In the genomic region with DNA sequence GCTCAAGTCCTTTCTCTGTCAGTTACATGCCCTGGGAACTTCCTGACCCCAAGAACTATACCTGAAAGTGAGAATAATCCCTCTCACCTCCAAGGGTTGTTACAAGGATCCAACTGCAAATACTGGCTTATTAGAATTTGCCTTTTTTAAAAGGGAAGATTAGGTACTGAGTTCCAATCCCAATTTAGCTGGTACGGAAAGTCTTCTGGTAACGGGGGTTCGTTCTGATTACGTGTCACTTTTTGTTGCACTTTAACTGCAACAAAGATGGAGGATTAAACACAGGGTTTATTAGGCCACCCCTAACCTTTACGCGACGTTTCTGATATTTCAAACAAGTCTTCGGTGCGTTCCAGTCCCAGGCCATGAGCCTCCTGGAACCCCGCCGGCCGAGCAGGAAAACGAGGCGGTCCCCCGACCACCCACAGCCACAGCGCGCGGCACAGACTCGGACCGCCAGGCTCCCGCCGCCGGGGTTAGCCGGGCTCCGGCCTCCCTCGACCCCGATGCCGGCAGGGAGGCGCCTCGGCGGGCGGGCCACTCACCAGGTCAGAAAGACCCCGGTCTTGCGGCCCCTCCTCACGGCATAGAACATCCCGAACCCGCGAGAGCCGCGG, we compare ENCODE assay signal across 7 cellular contexts. TPM values are rescaled to one million over a fixed set of nuclear protein-coding genes. Genes with fewer than 3 reads are reported as not detected.
A peak's percentile ranks its signal among the peaks of the same experiment; 100 is the strongest.
DNase-seq lines count a peak whose midpoint lies in the region; ATAC-seq, FAIRE-seq and TF ChIP-seq lines count a peak whose summit lies in the region.

No MANE protein-coding gene starts in this region.

- H3K27ac ChIP-seq in esophagus (ENCODE audit: low read depth in 2 of 2, low read length in 1 of 2): peak overlapping the region; percentile 97 to 98
- peak overlapping the region; percentile 82 to 86 (median 84) for H3K27ac ChIP-seq in pancreas

- DNase-seq in RKO (ENCODE audit: low spot score) (peak; percentile 33), pancreas (no peak), NCI-H2029 (lab: John Stamatoyannopoulos, UW) (no peak)
- DNase-seq in stimulated activated CD4-positive, alpha-beta T cell treated with anti-CD3 and anti-CD28 coated beads, Interleukin-2, amount 100 ng/mL, for 24 hours: no peak

- WGBS in esophagus, 2 donors: 0% methylated on average over 40 of the region's 40 CpGs
- 0% methylated on average over 38 to 40 of the region's 40 CpGs for WGBS in pancreas, 2 donors

- H3K36me3 ChIP-seq in esophagus (ENCODE audit: control insufficient read depth in 2 of 2, insufficient read depth in 2 of 2, low read length in 1 of 2) (peaks cover 5 to 7% of the 10 kb centered on the region in 2 donors), pancreas (peaks cover 0 to 20% (median 9%) of the 10 kb centered on the region in 3 donors)

- H3K9me3 ChIP-seq in esophagus (ENCODE audit: control insufficient read depth in 2 of 2, insufficient read depth in 1 of 2, low read depth in 1 of 2, low read length in 1 of 2) (no peaks in the 10 kb centered on the region), pancreas (no peaks in the 10 kb centered on the region)

- no peaks in the 10 kb centered on the region for H3K27me3 ChIP-seq in esophagus (ENCODE audit: control insufficient read depth in 1 of 2, insufficient read depth in 2 of 2, low read length in 2 of 2)
- H3K27me3 ChIP-seq in pancreas: no peaks in the 10 kb centered on the region

- H3K4me3 ChIP-seq in esophagus (ENCODE audit: low read depth in 1 of 2, low read length in 2 of 2) (peak overlapping the region; percentile 97 to 100), pancreas (peak overlapping the region; percentile 75 to 100 (median 91))

- peak; percentile 38 for ATAC-seq in GM18907 (IDR thresholded peaks at IDR 0.05; ENCODE audit: unreplicated experiment)
- ATAC-seq in HG02763 (IDR thresholded peaks at IDR 0.05; ENCODE audit: unreplicated experiment): peak; percentile 22
- ATAC-seq in pancreas: peak; percentile 1 to 37 (median 29)

- intact Hi-C loops in pancreas (cut with DNase I): no loop called here

- no peak for FAIRE-seq in pancreas (lab: Jason Lieb, UNC)

- H3K4me1 ChIP-seq in esophagus (ENCODE audit: control insufficient read depth in 2 of 2, insufficient read depth in 2 of 2, low read length in 1 of 2) (peaks cover 2 to 3% of the 10 kb centered on the region in 2 donors), pancreas (peaks cover 0 to 8% (median 5%) of the 10 kb centered on the region in 3 donors)

- TF ChIP-seq CTCF in pancreas (IDR thresholded peaks at IDR 0.05): no peak

RNA-seq across cellular contexts. Expression of gene RNASEH1, which starts 0.4 kb away (rescaled TPM):
- polyA plus RNA-seq in esophagus: 10 to 100 TPM in 1 of 2 donors, 1 to 10 TPM in 1; 5.7 to 10.1 TPM
- total RNA-seq in pancreas: 10 to 100 TPM in 2 of 6 donors, 1 to 10 TPM in 4; 6.1 to 10.6 (median 8.9) TPM
- polyA plus RNA-seq in pancreas: 1 to 10 TPM; 5.5 to 5.7 TPM

RNA-seq across cellular contexts. Expression of gene RPS7, which starts 17.4 kb away (rescaled TPM):
- polyA plus RNA-seq in esophagus (1,000 to 10,000 TPM; 1,816 to 2,770 TPM), pancreas (1,000 to 10,000 TPM; 1,402 to 2,322 TPM)
- total RNA-seq in pancreas: 100 to 1,000 TPM; 498 to 985 (median 806) TPM

RNA-seq across cellular contexts. Expression of gene COLEC11, which starts 37.2 kb away (rescaled TPM):
- polyA plus RNA-seq in esophagus: 1 to 10 TPM in 1 of 2 donors, under 1 TPM in 1; 0.43 to 1.3 TPM
- total RNA-seq in pancreas: 1 to 10 TPM; 2.0 to 6.1 (median 3.2) TPM
- polyA plus RNA-seq in pancreas: 10 to 100 TPM in 1 of 2 donors, 1 to 10 TPM in 1; 9.5 to 11.9 TPM

RNA-seq across cellular contexts. Expression of gene ADI1, which starts 38.4 kb away (rescaled TPM):
- polyA plus RNA-seq in esophagus: 10 to 100 TPM; 25.7 to 41.8 TPM
- 10 to 100 TPM in 5 of 6 donors, 1 to 10 TPM in 1; 9.9 to 26.0 (median 19.2) TPM for total RNA-seq in pancreas
- 10 to 100 TPM; 17.8 to 29.7 TPM for polyA plus RNA-seq in pancreas

Comparison
In these comparisons a context has a peak if more than half of its experiments do, and no peak if none do; other contexts are left out.
1. RNA of gene COLEC11, which starts 37.2 kb away (polyA plus RNA-seq): 9.5 to 11.9 TPM in pancreas; 0.43 to 1.3 TPM in esophagus; every median in the first group is over 4 times any median in the second.
2. Peak in every context shown above with its lines, with median percentiles within 50 percentile points of each other: ATAC-seq.